8 cellular contexts compared by ENCODE assay signal in genomic region chr3:171305823-171306222, GRCh38.
DNase-seq lines count a peak whose midpoint lies in the region; ATAC-seq and TF ChIP-seq lines count a peak whose summit lies in the region.
"Not testable (repeated sequence)": the region's sequence is repeated elsewhere in the genome, so short reads cannot be mapped to it uniquely, and the experiment has no call there.

No MANE protein-coding gene starts in this region.

- not testable (repeated sequence) for TF ChIP-seq EP300 in SK-N-SH (IDR thresholded peaks at IDR 0.05; ENCODE audit: borderline replicate concordance in 1 of 2, low read depth in 1 of 2, low read length in 1 of 2); esophagus muscularis mucosa (IDR thresholded peaks at IDR 0.05); stomach (IDR thresholded peaks at IDR 0.05)

- not testable (repeated sequence) for H3K27me3 ChIP-seq in ACC112 (ENCODE audit: insufficient read depth, low read length); SK-N-SH (ENCODE audit: insufficient read depth); esophagus muscularis mucosa; left ventricle myocardium inferior (ENCODE audit: low read depth); psoas muscle (ENCODE audit: insufficient read depth in 3 of 3, low read length in 2 of 3); stomach

- H3K79me2 ChIP-seq in ACC112 (ENCODE audit: control insufficient read depth, insufficient read depth, low read length, unreplicated experiment), result not testable (repeated sequence)
- H3K79me2 ChIP-seq in SK-N-SH (ENCODE audit: insufficient read depth), result peaks cover 67% of the 10 kb centered on the region

- H3K4me2 ChIP-seq in SK-N-SH, result 0 out of 2 replicates have a peak overlapping the region, but pooled peaks have one; percentile 51

- 94% methylated on average over 3 of the region's 3 CpGs for WGBS in SK-N-SH (ENCODE audit: low lambda C conversion rate)
- WGBS in esophagus muscularis mucosa, result 80% methylated on average over 3 of the region's 3 CpGs
- 68 to 81% (median 78%) methylated on average over 3 of the region's 3 CpGs for WGBS in psoas muscle, 3 donors
- 84 to 93% (median 88%) methylated on average over 3 of the region's 3 CpGs for WGBS in stomach, 5 donors

- peaks cover 0 to 23% (median 15%) of the 10 kb centered on the region in 5 experiments for H3K9me3 Mint-ChIP-seq in brain
- H3K9me3 Mint-ChIP-seq in natural killer cell, result not testable (repeated sequence)

- H3K36me3 ChIP-seq in ACC112 (ENCODE audit: insufficient read depth, low read length); SK-N-SH (replicated peaks in 1 of 2; ENCODE audit: control insufficient read depth in 1 of 2, insufficient read depth in 2 of 2, low read length in 1 of 2); esophagus muscularis mucosa; left ventricle myocardium inferior; psoas muscle (ENCODE audit: insufficient read depth in 1 of 2, low read depth in 1 of 2); stomach: not testable (repeated sequence)

- H3K27ac ChIP-seq in ACC112 (ENCODE audit: low read depth, low read length), result peak overlapping the region; percentile 91
- peak overlapping the region; percentile 74 to 97; a peak in 3 of 4 replicates for H3K27ac ChIP-seq in SK-N-SH (ENCODE audit: low read depth in 2 of 2, low read length in 1 of 2)
- H3K27ac ChIP-seq in esophagus muscularis mucosa (replicated peaks in 1 of 4), result peak overlapping the region; percentile 70 to 86 (median 79)
- H3K27ac ChIP-seq in left ventricle myocardium inferior (replicated peaks), result peak overlapping the region; percentile 81
- peak overlapping the region; percentile 83 for H3K27ac ChIP-seq in psoas muscle
- peak overlapping the region in 4 of 5 donors; percentile 20 to 75 (median 70) for H3K27ac ChIP-seq in stomach

- POLR2A ChIA-PET in SK-N-SH (lab: Yijun Ruan, JAX), result not testable (repeated sequence)

- not testable (repeated sequence) for TF ChIP-seq CTCF in SK-N-SH (IDR thresholded peaks at IDR 0.05); brain (conservative IDR thresholded peaks at IDR 0.05); esophagus muscularis mucosa (IDR thresholded peaks at IDR 0.05); left ventricle myocardium inferior (IDR thresholded peaks at IDR 0.05; ENCODE audit: borderline replicate concordance); natural killer cell (IDR thresholded peaks at IDR 0.05); psoas muscle (IDR thresholded peaks at IDR 0.05); stomach (IDR thresholded peaks at IDR 0.05)

- H3K4me1 ChIP-seq in ACC112 (ENCODE audit: control insufficient read depth, insufficient read depth, low read length, unreplicated experiment) (peaks cover 19% of the 10 kb centered on the region), SK-N-SH (ENCODE audit: control insufficient read depth in 1 of 2, insufficient read depth in 2 of 2, low read depth in 1 of 2, low read length in 1 of 2) (peaks cover 0 to 12% of the 10 kb centered on the region in 2 experiments; a peak in 2 of 4 replicates), esophagus muscularis mucosa (peaks cover 3 to 46% (median 35%) of the 10 kb centered on the region in 4 donors), left ventricle myocardium inferior (peaks cover 49% of the 10 kb centered on the region), psoas muscle (peaks cover 23% of the 10 kb centered on the region), stomach (peaks cover 0 to 14% (median 3%) of the 10 kb centered on the region in 4 donors)

- H3K27ac Mint-ChIP-seq in brain (peak overlapping the region in 4 of 5 experiments; percentile 82 to 97 (median 94)), natural killer cell (peak overlapping the region in 1 of 2 donors; percentile 15)

- H3F3A ChIP-seq in SK-N-SH (replicated peaks; ENCODE audit: insufficient read depth), result peaks cover 36% of the 10 kb centered on the region

- CTCF ChIA-PET in SK-N-SH (lab: Yijun Ruan, JAX), result not testable (repeated sequence)

- H3K4me1 Mint-ChIP-seq in brain (peaks cover 57% of the 10 kb centered on the region), natural killer cell (peaks cover 67 to 91% of the 10 kb centered on the region in 2 donors)

- peak overlapping the region; percentile 59; the same call in 1 of the 2 replicates for H3K9ac ChIP-seq in SK-N-SH

- not testable (repeated sequence) for H3K27me3 Mint-ChIP-seq in brain; natural killer cell (ENCODE audit: low read depth in 2 of 2)

- not testable (repeated sequence) for ATAC-seq in natural killer cell, psoas muscle

- TF ChIP-seq RAD21 in SK-N-SH (IDR thresholded peaks at IDR 0.05; ENCODE audit: low read length), result not testable (repeated sequence)

- not testable (repeated sequence) for H2AFZ ChIP-seq in ACC112 (ENCODE audit: low read length, unreplicated experiment); SK-N-SH (ENCODE audit: low read depth)

- H3K4me3 Mint-ChIP-seq in brain (peak overlapping the region in 4 of 5 experiments; percentile 35 to 78 (median 52)), natural killer cell (peak overlapping the region; percentile 3)

- H3K9me2 ChIP-seq in SK-N-SH, result not testable (repeated sequence)

- peaks cover 28% of the 10 kb centered on the region for H3K36me3 Mint-ChIP-seq in brain
- not testable (repeated sequence) for H3K36me3 Mint-ChIP-seq in natural killer cell

- intact Hi-C loops in esophagus muscularis mucosa (cut with DNase I); left ventricle myocardium inferior (cut with micrococcal nuclease); natural killer cell (cut with micrococcal nuclease); psoas muscle (cut with DNase I); stomach (cut with DNase I; ENCODE audit: low total_unique reads): not testable (repeated sequence)

- not testable (repeated sequence) for H4K20me1 ChIP-seq in SK-N-SH (ENCODE audit: insufficient read depth)

- DNase-seq in SK-N-SH; esophagus muscularis mucosa (ENCODE audit: extremely low spot score); left ventricle myocardium inferior; natural killer cell; psoas muscle; stomach: not testable (repeated sequence)

- not testable (repeated sequence) for H3K9me3 ChIP-seq in SK-N-SH; esophagus muscularis mucosa; left ventricle myocardium inferior (replicated peaks); psoas muscle; stomach

- H3K4me3 ChIP-seq in ACC112 (ENCODE audit: low read depth, low read length); SK-N-SH (ENCODE audit: low read depth in 2 of 2, low read length in 1 of 2); esophagus muscularis mucosa; left ventricle myocardium inferior; psoas muscle; stomach: not testable (repeated sequence)

- not testable (repeated sequence) for TF ChIP-seq POLR2A in esophagus muscularis mucosa (IDR thresholded peaks at IDR 0.05; ENCODE audit: low read depth); stomach (IDR thresholded peaks at IDR 0.05)
